In genomic region chr4:19158451-19158850, GRCh38 we compare ENCODE assay signal across 23 cellular contexts.
DNase-seq lines count a peak whose midpoint lies in the region; ATAC-seq, FAIRE-seq and TF ChIP-seq lines count a peak whose summit lies in the region.
"Had no signal": no experiment of that assay in that cellular context is flagged by ENCODE, and none has a peak within 500 bp of the region (broad histone marks: within the 10 kb centered on the region; RNA-seq: fewer than 3 reads in every experiment).

No MANE protein-coding gene starts in this region.

- H3K4me1 ChIP-seq in OCI-LY7 (ENCODE audit: insufficient read depth, low read length, poor library complexity, severe bottlenecking) (no peaks in the 10 kb centered on the region), SJCRH30 (peaks cover 19% of the 10 kb centered on the region)
- H3K4me1 ChIP-seq: BE2C, BLaER1 had no signal

- intact Hi-C loops in OCI-LY7 (cut with micrococcal nuclease; ENCODE audit: unreplicated experiment) = no loop called here

- no peak for FAIRE-seq in D721Med (lab: Jason Lieb, UNC)
- FAIRE-seq: A204.1, G401.6, GM12891, GM19239 had no signal

- no peak overlapping the region for H3K4me3 ChIP-seq in OCI-LY7 (ENCODE audit: low read depth, low read length, poor library complexity, severe bottlenecking)
- no peak overlapping the region; the same call in 1 of the 2 replicates for H3K4me3 ChIP-seq in SJCRH30
- H3K4me3 ChIP-seq: BLaER1 had no signal

- no peaks in the 10 kb centered on the region for H3K9me2 ChIP-seq in OCI-LY7 (ENCODE audit: insufficient read depth, low read length)

- peak overlapping the region; percentile 18; the same call in 1 of the 2 replicates for H2AFZ ChIP-seq in OCI-LY7 (ENCODE audit: low read length)

- no peak for ATAC-seq in HG03521 (IDR thresholded peaks at IDR 0.05; ENCODE audit: unreplicated experiment)

- H3K27ac ChIP-seq in OCI-LY7 (ENCODE audit: low read depth, low read length, poor library complexity, severe bottlenecking) (no peak overlapping the region), SJCRH30 (peak overlapping the region; percentile 66)
- H3K27ac ChIP-seq: BLaER1 had no signal

- H3K9me3 Mint-ChIP-seq in nephron progenitor cell = peaks cover 39% of the 10 kb centered on the region

- H3K9me3 ChIP-seq in OCI-LY7 (ENCODE audit: low read length) (peaks cover 37% of the 10 kb centered on the region; the same call in 1 of the 2 replicates), SJCRH30 (replicated peaks) (no peaks in the 10 kb centered on the region)
- H3K9me3 ChIP-seq: BE2C had no signal

- no peak for TF ChIP-seq CTCF in OCI-LY7 (conservative IDR thresholded peaks at IDR 0.05; ENCODE audit: low read length)
- no peak for TF ChIP-seq CTCF in nephron progenitor cell (IDR thresholded peaks at IDR 0.05)
- no peak for TF ChIP-seq CTCF in D721Med (IDR thresholded peaks at IDR 0.05; ENCODE audit: insufficient read depth, missing control alignments)

- POLR2A ChIA-PET in OCI-LY7 (lab: Charles Lee) = interaction anchor here (0.6 to 1.3 kb wide), 5 partner anchors 10 to 1246 kb away, joined by 3 to 4 read pairs (median 3); no protein-coding TSS in a partner anchor

- peaks cover 11% of the 10 kb centered on the region for H3K4me1 Mint-ChIP-seq in nephron progenitor cell
- H3K4me1 Mint-ChIP-seq: CD14-positive monocyte; CD4-positive, alpha-beta memory T cell; CD4-positive, CD25-positive, alpha-beta regulatory T cell; CD8-positive, alpha-beta memory T cell had no signal

- BruUV-seq in OCI-LY7 (replicated peaks; lab: Mats Ljungman, UMichigan) = no TSS peak

- H3K27ac Mint-ChIP-seq in nephron progenitor cell = peak overlapping the region; percentile 16
- H3K27ac Mint-ChIP-seq: CD14-positive monocyte; CD4-positive, alpha-beta memory T cell; CD4-positive, CD25-positive, alpha-beta regulatory T cell; CD8-positive, alpha-beta memory T cell had no signal

- no peaks in the 10 kb centered on the region for H3K79me2 ChIP-seq in OCI-LY7 (ENCODE audit: insufficient read depth, low read depth, low read length)

- H3K4me3 Mint-ChIP-seq in nephron progenitor cell = no peak overlapping the region
- H3K4me3 Mint-ChIP-seq: CD14-positive monocyte; CD4-positive, alpha-beta memory T cell; CD4-positive, CD25-positive, alpha-beta regulatory T cell; CD8-positive, alpha-beta memory T cell had no signal

- H3K27me3 Mint-ChIP-seq in nephron progenitor cell (ENCODE audit: low read depth, poor library complexity) = no peaks in the 10 kb centered on the region
- H3K27me3 Mint-ChIP-seq: CD4-positive, alpha-beta memory T cell; CD4-positive, CD25-positive, alpha-beta regulatory T cell; CD8-positive, alpha-beta memory T cell had no signal

- peaks cover 26% of the 10 kb centered on the region for H3K36me3 Mint-ChIP-seq in nephron progenitor cell (ENCODE audit: low read depth)
- H3K36me3 Mint-ChIP-seq: CD14-positive monocyte; CD4-positive, CD25-positive, alpha-beta regulatory T cell had no signal

- no peak for DNase-seq in OCI-LY7 (ENCODE audit: low spot score)
- peak; percentile 68 to 83 for DNase-seq in SJCRH30
- DNase-seq in left kidney (ENCODE audit: low read depth, low spot score) = peak; percentile 6
- no peak for DNase-seq in nephron progenitor cell
- no peak for DNase-seq in D721Med (ENCODE audit: insufficient read length, low spot score)
- no peak for DNase-seq in NCI-H1436 treated with DMSO at 0.1 percent for 48 hours (lab: John Stamatoyannopoulos, UW)
- DNase-seq: 8988T; ACHN; BE2C; C1 segment of cervical spinal cord; CD4-positive, alpha-beta memory T cell; CD4-positive, CD25-positive, alpha-beta regulatory T cell; CD8-positive, alpha-beta memory T cell; COR-L47; DMS79 treated with DMSO at 0.1 percent for 48 hours; GF-D8 had no signal

- CTCF ChIA-PET in OCI-LY7 (lab: Charles Lee; ENCODE audit: unreplicated experiment) = no interaction called here

- H3K36me3 ChIP-seq in OCI-LY7 (ENCODE audit: insufficient read depth, low read length) = no peaks in the 10 kb centered on the region; the same call in 1 of the 2 replicates
- H3K36me3 ChIP-seq in SJCRH30 = no peaks in the 10 kb centered on the region
- H3K36me3 ChIP-seq: BE2C, BLaER1 had no signal

- H3K27me3 ChIP-seq in SJCRH30 = no peaks in the 10 kb centered on the region
- H3K27me3 ChIP-seq: BE2C, BLaER1 had no signal

- H4K20me1 ChIP-seq in OCI-LY7 (ENCODE audit: insufficient read depth, low read length) = no peaks in the 10 kb centered on the region
- H4K20me1 ChIP-seq: BLaER1 had no signal

- no peak overlapping the region for H3K4me2 ChIP-seq in OCI-LY7 (ENCODE audit: low read length)
- H3K4me2 ChIP-seq: BLaER1 had no signal

Comparison
In these comparisons a context has a peak if more than half of its experiments do, and no peak if none do; other contexts are left out.
1. DNase-seq: peak in SJCRH30 (2 of 2) and left kidney (single experiment); none in OCI-LY7 (single experiment), nephron progenitor cell (single experiment), D721Med (single experiment) and NCI-H1436 treated with DMSO at 0.1 percent for 48 hours (single experiment).